Comparison of ENCODE assay signal across 8 cellular contexts in genomic region chr14:22545842-22546721, GRCh38. TPM values are rescaled to one million over a fixed set of nuclear protein-coding genes. Genes with fewer than 3 reads are reported as not detected.
DNase-seq lines count a peak whose midpoint lies in the region; ATAC-seq, FAIRE-seq and TF ChIP-seq lines count a peak whose summit lies in the region.

No MANE protein-coding gene starts in this region.

- H3K36me3 ChIP-seq in mammary epithelial cell (ENCODE audit: insufficient read depth, low read length) (no peaks in the 10 kb centered on the region), HepG2 (replicated peaks in 1 of 2; ENCODE audit: control insufficient read depth in 1 of 2, insufficient read depth in 2 of 2, low read length in 2 of 2) (no peaks in the 10 kb centered on the region), urinary bladder (ENCODE audit: insufficient read depth) (no peaks in the 10 kb centered on the region)

- H2AFZ ChIP-seq in mammary epithelial cell (ENCODE audit: low read depth, low read length) (no peak overlapping the region), HepG2 (ENCODE audit: low read length) (no peak overlapping the region)

- no peaks in the 10 kb centered on the region for H4K20me1 ChIP-seq in mammary epithelial cell (ENCODE audit: insufficient read depth, low read length)
- no peaks in the 10 kb centered on the region for H4K20me1 ChIP-seq in HepG2 (ENCODE audit: insufficient read depth, low read length)

- POLR2A ChIA-PET in MCF 10A (lab: Yijun Ruan, JAX) (interaction anchor here (0.5 to 1.4 kb wide), 2 partner anchors 13 to 513 kb away, joined by 3 read pairs; no protein-coding TSS in a partner anchor), HepG2 (lab: Yijun Ruan, JAX) (no interaction called here)

- no peak for TF ChIP-seq POLR2A in HepG2 (IDR thresholded peaks at IDR 0.05; ENCODE audit: insufficient read depth in 1 of 2, low read depth in 2 of 2, low read length in 2 of 2)

- H3K27ac Mint-ChIP-seq in MCF 10A (ENCODE audit: low read depth, unreplicated experiment): no peak overlapping the region

- H3K4me2 ChIP-seq in mammary epithelial cell (ENCODE audit: insufficient read depth, low read depth, low read length): no peak overlapping the region
- H3K4me2 ChIP-seq in HepG2 (ENCODE audit: low read depth, low read length): no peak overlapping the region

- H3K4me1 Mint-ChIP-seq in MCF 10A (ENCODE audit: insufficient read depth, unreplicated experiment): peaks cover 2% of the 10 kb centered on the region

- TF ChIP-seq RAD21 in HepG2 (CRISPR knock-in tag; IDR thresholded peaks at IDR 0.05): no peak

- intact Hi-C loops in MCF 10A (cut with micrococcal nuclease) (no loop called here), mammary epithelial cell (cut with micrococcal nuclease) (no loop called here), HepG2 (cut with micrococcal nuclease; ENCODE audit: unreplicated experiment) (no loop called here)

- H3K36me3 Mint-ChIP-seq in MCF 10A (ENCODE audit: insufficient read depth, unreplicated experiment): peaks cover 6% of the 10 kb centered on the region

- no peak for TF ChIP-seq CTCF in MCF 10A (IDR thresholded peaks at IDR 0.05; ENCODE audit: unreplicated experiment)
- TF ChIP-seq CTCF in mammary epithelial cell (conservative IDR thresholded peaks at IDR 0.05 in 1 of 2, IDR thresholded peaks at IDR 0.05 in 1 of 2; ENCODE audit: extremely low read depth in 1 of 2, insufficient read depth in 1 of 2, low read depth in 1 of 2, low read length in 2 of 2): no peak
- no peak for TF ChIP-seq CTCF in astrocyte of the cerebellum (IDR thresholded peaks at IDR 0.05; ENCODE audit: low read depth, low read length, missing control alignments)
- TF ChIP-seq CTCF in HepG2 (CRISPR knock-in tag; IDR thresholded peaks at IDR 0.05): no peak

- H3K9ac ChIP-seq in mammary epithelial cell (ENCODE audit: insufficient read depth, low read length): no peak overlapping the region
- no peak overlapping the region for H3K9ac ChIP-seq in HepG2 (ENCODE audit: insufficient read depth, low read depth, low read length)

- dilution Hi-C loops in mammary epithelial cell (cut with HindIII; ENCODE audit: low sequenced_read_pairs): no loop called here

- FAIRE-seq in HepG2 (lab: Jason Lieb, UNC): no peak

- no peak overlapping the region for H3K4me3 Mint-ChIP-seq in MCF 10A (ENCODE audit: unreplicated experiment)

- WGBS in mammary epithelial cell (ENCODE audit: low coverage, missing lambda C conversion rate): 93% methylated on average over 9 of the region's 9 CpGs
- whole genome bisulfite sequencing in HepG2 (ENCODE audit: low lambda C conversion rate): 25% methylated on average over 9 of the region's 9 CpGs
- WGBS in urinary bladder: 43% methylated on average over 9 of the region's 9 CpGs

- H3K9me3 ChIP-seq in mammary epithelial cell (replicated peaks; ENCODE audit: insufficient read depth, low read length) (no peaks in the 10 kb centered on the region), HepG2 (ENCODE audit: low read length) (no peaks in the 10 kb centered on the region)

- H3K27me3 Mint-ChIP-seq in MCF 10A (ENCODE audit: insufficient read depth, unreplicated experiment): no peaks in the 10 kb centered on the region

- ATAC-seq in HepG2 (no peak), HG02623 (IDR thresholded peaks at IDR 0.05; ENCODE audit: unreplicated experiment) (no peak), HG02571 (IDR thresholded peaks at IDR 0.05; ENCODE audit: unreplicated experiment) (no peak)

- TF ChIP-seq EP300 in HepG2 (IDR thresholded peaks at IDR 0.05; ENCODE audit: low read depth in 2 of 2, low read length in 2 of 2) (no peak), HepG2 (CRISPR knock-in tag; IDR thresholded peaks at IDR 0.05; ENCODE audit: borderline replicate concordance) (no peak)

- no peaks in the 10 kb centered on the region for H3K9me3 Mint-ChIP-seq in MCF 10A (ENCODE audit: unreplicated experiment)

- CTCF ChIA-PET in MCF 10A (lab: Yijun Ruan, JAX): interaction anchor here (0.5 to 2.8 kb wide), 9 partner anchors 9 to 1013 kb away, joined by 3 to 18 read pairs (median 3); no protein-coding TSS in a partner anchor
- CTCF ChIA-PET in mammary epithelial cell (lab: Charles Lee; ENCODE audit: low non-redundant PET): no interaction called here
- CTCF ChIA-PET in HepG2 (lab: Yijun Ruan, JAX; ENCODE audit: low intra/inter-chr PET ratio, low total read pairs): no interaction called here

- BruUV-seq in MCF 10A (replicated peaks; lab: Mats Ljungman, UMichigan) (no TSS peak), mammary epithelial cell (replicated peaks; lab: Mats Ljungman, UMichigan) (no TSS peak), HepG2 (replicated peaks; lab: Mats Ljungman, UMichigan) (no TSS peak)

- DNase-seq in MCF 10A (ENCODE audit: unreplicated experiment) (peak; percentile 24), mammary epithelial cell (no peak), astrocyte of the cerebellum (ENCODE audit: low read depth) (peak; percentile 67), HepG2 (ENCODE audit: low spot score) (no peak), NCI-H2029 treated with DMSO at 0.1 percent for 48 hours (lab: John Stamatoyannopoulos, UW) (no peak)

- no peaks in the 10 kb centered on the region for H3K79me2 ChIP-seq in mammary epithelial cell (ENCODE audit: insufficient read depth, low read length)
- no peaks in the 10 kb centered on the region for H3K79me2 ChIP-seq in HepG2 (ENCODE audit: insufficient read depth, low read length)

- H3K4me3 ChIP-seq in mammary epithelial cell (replicated peaks in 1 of 3; ENCODE audit: insufficient read depth in 1 of 3, low read depth in 2 of 3, low read length in 3 of 3) (no peak overlapping the region), astrocyte of the cerebellum (ENCODE audit: low read depth, low read length) (no peak overlapping the region), HepG2 (replicated peaks in 1 of 3; ENCODE audit: insufficient read depth in 1 of 3, low read depth in 2 of 3, low read length in 3 of 3) (no peak overlapping the region), urinary bladder (ENCODE audit: low read depth, low read length) (no peak overlapping the region)

- in situ Hi-C loops in mammary epithelial cell (cut with MboI; ENCODE audit: low sequenced_read_pairs in 2 of 2) (no loop called here), astrocyte of the cerebellum (cut with HindIII; ENCODE audit: low sequenced_read_pairs) (no loop called here), HepG2 (cut with HindIII; ENCODE audit: extremely low pct_ligation_motif_present, low pct_unique_long_range_greater_than_20kb) (no loop called here)

- H3K27ac ChIP-seq in mammary epithelial cell (ENCODE audit: insufficient read depth, low read depth, low read length) (no peak overlapping the region), HepG2 (ENCODE audit: extremely low read length, insufficient read depth, low read length) (no peak overlapping the region), urinary bladder (ENCODE audit: low read depth) (peak overlapping the region; percentile 58)

- H3K27me3 ChIP-seq in mammary epithelial cell (ENCODE audit: insufficient read depth, low read length): no peaks in the 10 kb centered on the region
- H3K27me3 ChIP-seq in HepG2 (ENCODE audit: control insufficient read depth in 1 of 2, insufficient read depth in 2 of 2, low read length in 2 of 2): peaks cover 2 to 48% of the 10 kb centered on the region in 2 experiments; a peak in 3 of 5 replicates

- H3K4me1 ChIP-seq in mammary epithelial cell (ENCODE audit: insufficient read depth, low read length) (peaks cover 16% of the 10 kb centered on the region), HepG2 (ENCODE audit: insufficient read depth, low read length) (0 out of 2 replicates have a peak, but pooled peaks cover 8% of the 10 kb centered on the region), urinary bladder (ENCODE audit: insufficient read depth) (no peaks in the 10 kb centered on the region)

RNA-seq across cellular contexts. Expression of gene DAD1, which starts 42.9 kb away (rescaled TPM):
- total RNA-seq in MCF 10A (2022) (166 and 210 TPM in 2 replicates), mammary epithelial cell (100 to 1,000 TPM; 154 to 169 TPM), HepG2 (2016; rRNA removed; fragmentation: Illumina TruSeq; extraction: Trizol) (385 and 558 TPM in 2 replicates), urinary bladder (214 TPM)
- polyA plus RNA-seq in mammary epithelial cell (324 TPM), HepG2 (2011; rRNA removed) (508 and 626 TPM in 2 replicates), urinary bladder (222 TPM)
- polyA minus RNA-seq in mammary epithelial cell: 197 TPM
- total RNA-seq in HepG2 (2016; cell fraction: cytosol; rRNA removed; fragmentation: Illumina TruSeq; extraction: Trizol; ENCODE audit: low read depth): 148 and 149 TPM in 2 replicates
- 449 and 577 TPM in 2 replicates for total RNA-seq in HepG2 (2016; cell fraction: insoluble cytoplasmic fraction; rRNA removed; fragmentation: Illumina TruSeq; extraction: Trizol)
- total RNA-seq in HepG2 (2016; cell fraction: membrane; rRNA removed; fragmentation: Illumina TruSeq; extraction: Trizol): 133 and 150 TPM in 2 replicates
- 382 and 439 TPM in 2 replicates for total RNA-seq in HepG2 (2016; cell fraction: nucleus; rRNA removed; fragmentation: Illumina TruSeq; extraction: Trizol)
- polyA plus RNA-seq in HepG2 (2011; cell fraction: cytosol; rRNA removed): 1,110 and 1,232 TPM in 2 replicates
- polyA plus RNA-seq in HepG2 (2011; cell fraction: nucleus; rRNA removed): 187 and 222 TPM in 2 replicates
- 327 and 493 TPM in 2 replicates for polyA plus RNA-seq in HepG2 (2012)
- polyA plus RNA-seq in HepG2 (2016; cell fraction: cytosol; fragmentation: Illumina TruSeq; extraction: Trizol; ENCODE audit: low read depth): 141 and 152 TPM in 2 replicates
- polyA plus RNA-seq in HepG2 (2016; cell fraction: insoluble cytoplasmic fraction; fragmentation: Illumina TruSeq; extraction: Trizol; ENCODE audit: low read depth): 395 and 434 TPM in 2 replicates
- polyA plus RNA-seq in HepG2 (2016; cell fraction: membrane; fragmentation: Illumina TruSeq; extraction: Trizol; ENCODE audit: low read depth): 122 and 125 TPM in 2 replicates
- polyA plus RNA-seq in HepG2 (2016; cell fraction: nucleus; fragmentation: Illumina TruSeq; extraction: Trizol; ENCODE audit: insufficient read depth, low read depth): 602 and 624 TPM in 2 replicates
- 261 and 460 TPM in 2 replicates for polyA minus RNA-seq in HepG2 (2011; rRNA and poly(A)+ RNA removed; ENCODE audit: low replicate concordance)
- polyA minus RNA-seq in HepG2 (2011; cell fraction: cytosol; rRNA and poly(A)+ RNA removed): 132 TPM in 2 replicates
- polyA minus RNA-seq in HepG2 (2011; cell fraction: nucleus; rRNA and poly(A)+ RNA removed): 79.2 and 94.7 TPM in 2 replicates

RNA-seq across cellular contexts. Expression of gene ABHD4, which starts 52.0 kb away (rescaled TPM):
- total RNA-seq in MCF 10A (2022) (10.3 and 16.7 TPM in 2 replicates), mammary epithelial cell (10 to 100 TPM; 16.7 to 20.5 TPM), HepG2 (2016; rRNA removed; fragmentation: Illumina TruSeq; extraction: Trizol) (16.1 and 22.8 TPM in 2 replicates), urinary bladder (13.1 TPM)
- polyA plus RNA-seq in mammary epithelial cell (12.0 TPM), HepG2 (2011; rRNA removed) (47.5 and 48.1 TPM in 2 replicates), urinary bladder (30.5 TPM)
- 16.5 TPM for polyA minus RNA-seq in mammary epithelial cell
- total RNA-seq in HepG2 (2016; cell fraction: cytosol; rRNA removed; fragmentation: Illumina TruSeq; extraction: Trizol; ENCODE audit: low read depth): 1.9 and 2.6 TPM in 2 replicates
- 13.5 and 23.6 TPM in 2 replicates for total RNA-seq in HepG2 (2016; cell fraction: insoluble cytoplasmic fraction; rRNA removed; fragmentation: Illumina TruSeq; extraction: Trizol)
- total RNA-seq in HepG2 (2016; cell fraction: membrane; rRNA removed; fragmentation: Illumina TruSeq; extraction: Trizol): 5.5 and 6.1 TPM in 2 replicates
- total RNA-seq in HepG2 (2016; cell fraction: nucleus; rRNA removed; fragmentation: Illumina TruSeq; extraction: Trizol): 15.3 and 18.4 TPM in 2 replicates
- polyA plus RNA-seq in HepG2 (2011; cell fraction: cytosol; rRNA removed): 40.5 and 42.2 TPM in 2 replicates
- polyA plus RNA-seq in HepG2 (2011; cell fraction: nucleus; rRNA removed): 28.4 and 31.8 TPM in 2 replicates
- polyA plus RNA-seq in HepG2 (2012): 28.4 and 31.9 TPM in 2 replicates
- 4.3 and 5.4 TPM in 2 replicates for polyA plus RNA-seq in HepG2 (2016; cell fraction: cytosol; fragmentation: Illumina TruSeq; extraction: Trizol; ENCODE audit: low read depth)
- 31.7 and 36.0 TPM in 2 replicates for polyA plus RNA-seq in HepG2 (2016; cell fraction: insoluble cytoplasmic fraction; fragmentation: Illumina TruSeq; extraction: Trizol; ENCODE audit: low read depth)
- polyA plus RNA-seq in HepG2 (2016; cell fraction: membrane; fragmentation: Illumina TruSeq; extraction: Trizol; ENCODE audit: low read depth): 10.4 and 12.8 TPM in 2 replicates
- polyA plus RNA-seq in HepG2 (2016; cell fraction: nucleus; fragmentation: Illumina TruSeq; extraction: Trizol; ENCODE audit: insufficient read depth, low read depth): 27.4 and 28.0 TPM in 2 replicates
- polyA minus RNA-seq in HepG2 (2011; rRNA and poly(A)+ RNA removed; ENCODE audit: low replicate concordance): 45.6 and 63.5 TPM in 2 replicates
- polyA minus RNA-seq in HepG2 (2011; cell fraction: cytosol; rRNA and poly(A)+ RNA removed): 14.6 and 19.0 TPM in 2 replicates
- polyA minus RNA-seq in HepG2 (2011; cell fraction: nucleus; rRNA and poly(A)+ RNA removed): 26.9 and 36.6 TPM in 2 replicates

Comparison
In these comparisons a context has a peak if more than half of its experiments do, and no peak if none do; other contexts are left out.
1. DNase-seq: peak in MCF 10A (single experiment) and astrocyte of the cerebellum (single experiment); none in mammary epithelial cell (single experiment), HepG2 (single experiment) and NCI-H2029 treated with DMSO at 0.1 percent for 48 hours (single experiment).